18 cellular contexts compared by ENCODE assay signal in the genomic region with DNA sequence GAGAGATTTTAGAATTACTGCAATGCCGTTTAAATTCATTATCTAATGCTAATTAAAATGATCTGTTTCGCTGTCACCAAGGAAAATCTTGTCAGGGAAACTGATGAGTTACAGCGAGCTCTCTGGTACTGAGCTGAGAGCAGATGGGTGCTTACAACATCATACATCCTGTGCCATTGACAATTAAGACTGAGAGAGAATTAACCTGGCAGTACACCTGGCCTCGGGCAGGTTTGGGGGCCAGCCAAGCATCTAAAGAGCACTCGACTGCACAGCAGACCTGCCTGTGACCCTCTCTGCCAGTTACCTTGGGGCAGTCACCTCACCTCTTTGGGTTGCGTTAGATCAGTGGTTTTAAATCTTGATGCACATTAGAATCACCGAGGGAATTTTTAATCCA.
"Had no signal": no experiment of that assay in that cellular context is flagged by ENCODE, and none has a peak within 500 bp of the region (broad histone marks: within the 10 kb centered on the region; RNA-seq: fewer than 3 reads in every experiment).

No MANE protein-coding gene starts in this region.

- DNase-seq: KBM-7; MV-4-11; NCI-H1048; NCI-H1105; NCI-H1417; NCI-H1436 treated with DMSO at 0.1 percent for 48 hours; NCI-H1694; NCI-H187 treated with DMSO at 0.1 percent for 48 hours; NCI-H2029 treated with DMSO at 0.1 percent for 48 hours; NCI-H345; NCI-H446 treated with DMSO at 0.1 percent for 48 hours; NCI-H510A treated with DMSO at 0.1 percent for 48 hours; NCI-H526; NK-92 treated with Interleukin-12 subunit alpha and Interleukin-12 subunit beta, amount 100 ng/mL, for 24 hours; PC-3; SHP77; SK-N-SH; SW 1271 had no signal
